ENCODE assay signal across 8 cellular contexts in the genomic region with DNA sequence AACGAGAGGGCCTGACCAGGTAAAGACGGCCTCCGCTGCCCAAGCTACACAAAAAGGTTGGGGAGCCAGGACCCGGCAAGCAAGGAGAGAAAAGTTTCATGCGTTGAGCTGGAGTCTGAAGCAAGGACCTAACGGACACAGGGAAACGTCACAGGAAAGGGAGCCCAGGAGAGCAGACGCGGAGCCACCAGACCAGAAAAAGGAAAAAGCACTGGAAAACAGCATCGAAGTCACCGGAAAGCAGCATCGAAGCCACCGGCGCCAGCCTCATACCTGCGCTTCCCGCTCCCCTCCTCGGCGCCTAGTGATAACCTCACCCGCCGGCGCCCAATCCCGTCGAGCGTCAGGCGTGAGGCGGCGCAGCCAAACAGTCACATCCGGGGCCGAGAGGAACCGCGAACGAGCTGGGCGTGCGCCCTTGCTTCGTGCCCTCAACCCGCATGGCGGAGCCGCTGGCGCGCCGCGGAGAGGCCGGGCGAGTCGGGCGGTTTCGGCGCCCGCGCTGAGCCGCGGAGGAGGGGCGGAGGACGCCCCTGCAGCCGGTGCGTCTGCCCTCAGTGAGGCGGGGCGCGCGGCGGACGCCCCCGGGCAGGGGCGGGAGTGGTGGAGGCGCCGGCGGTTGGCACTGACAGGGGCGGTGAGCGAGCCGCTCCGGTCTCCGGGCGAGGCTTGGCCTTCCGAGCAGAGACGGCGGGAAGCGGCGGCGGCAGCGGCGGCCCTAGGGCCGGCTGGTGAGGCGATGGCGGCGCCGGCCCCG. TPM values are rescaled to one million over a fixed set of nuclear protein-coding genes. Genes with fewer than 3 reads are reported as not detected.
A peak's percentile ranks its signal among the peaks of the same experiment; 100 is the strongest.
DNase-seq lines count a peak whose midpoint lies in the region; ATAC-seq and TF ChIP-seq lines count a peak whose summit lies in the region.

A gene with protein sequence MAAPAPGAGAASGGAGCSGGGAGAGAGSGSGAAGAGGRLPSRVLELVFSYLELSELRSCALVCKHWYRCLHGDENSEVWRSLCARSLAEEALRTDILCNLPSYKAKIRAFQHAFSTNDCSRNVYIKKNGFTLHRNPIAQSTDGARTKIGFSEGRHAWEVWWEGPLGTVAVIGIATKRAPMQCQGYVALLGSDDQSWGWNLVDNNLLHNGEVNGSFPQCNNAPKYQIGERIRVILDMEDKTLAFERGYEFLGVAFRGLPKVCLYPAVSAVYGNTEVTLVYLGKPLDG (plus strand): TSS at position 415 of the 757 bp plus-strand sequence. CDS start 325 bp downstream, at position 740.
A gene (minus strand): TSS at position 309 of the 757 bp plus-strand sequence. CDS start 7,079 bp downstream, outside the sequence.

- intact Hi-C loops in mammary epithelial cell (cut with micrococcal nuclease) = loop anchor here (2.0 to 10.0 kb wide), 2 partner anchors 66 to 376 kb away; a partner anchor contains a TSS

- H3K79me2 ChIP-seq in mammary epithelial cell (ENCODE audit: insufficient read depth, low read length) = peaks cover 66% of the 10 kb centered on the region

- H3K27ac ChIP-seq in mammary epithelial cell (ENCODE audit: insufficient read depth, low read depth, low read length) (peak within 1 kb of the TSS; percentile 80), iPS-20b (ENCODE audit: low read length) (peak within 1 kb of the TSS; percentile 57), skin epidermis (peak within 1 kb of the TSS; percentile 10 to 93 (median 86))

- dilution Hi-C loops in mammary epithelial cell (cut with HindIII; ENCODE audit: low sequenced_read_pairs) = no loop called here

- H3K27me3 ChIP-seq in mammary epithelial cell (ENCODE audit: insufficient read depth, low read length) (no peaks in the 10 kb centered on the region), iPS-20b (ENCODE audit: insufficient read depth, low read length) (no peaks in the 10 kb centered on the region)

- H3K4me3 ChIP-seq in WI38 (ENCODE audit: low read depth, low read length) (peak within 1 kb of the TSS; percentile 100), mammary epithelial cell (replicated peaks in 1 of 3; ENCODE audit: insufficient read depth in 1 of 3, low read depth in 2 of 3, low read length in 3 of 3) (peak within 1 kb of the TSS; percentile 78 to 94 (median 94)), iPS-20b (ENCODE audit: low read length) (peak within 1 kb of the TSS; percentile 98), skin epidermis (peak within 1 kb of the TSS; percentile 60 to 94 (median 72))

- peaks cover 24% of the 10 kb centered on the region for H3K4me1 ChIP-seq in mammary epithelial cell (ENCODE audit: insufficient read depth, low read length)
- no peaks in the 10 kb centered on the region for H3K4me1 ChIP-seq in iPS-20b (ENCODE audit: insufficient read depth, low read length)

- CTCF ChIA-PET in mammary epithelial cell (lab: Charles Lee; ENCODE audit: low non-redundant PET) = no interaction called here

- H3K9me3 ChIP-seq in mammary epithelial cell (replicated peaks; ENCODE audit: insufficient read depth, low read length) (no peaks in the 10 kb centered on the region), iPS-20b (ENCODE audit: insufficient read depth, low read depth, low read length) (no peaks in the 10 kb centered on the region)

- WGBS in mammary epithelial cell (ENCODE audit: low coverage, missing lambda C conversion rate) = 1% methylated on average over 10 of the region's 87 CpGs

- BruUV-seq in mammary epithelial cell (replicated peaks; lab: Mats Ljungman, UMichigan) = no TSS peak

- in situ Hi-C loops in GM18951 (cut with MboI; ENCODE audit: low sequenced_read_pairs, unreplicated experiment) = no loop called here
- in situ Hi-C loops in mammary epithelial cell (cut with MboI; ENCODE audit: low sequenced_read_pairs in 2 of 2) = no loop called here

- peak; percentile 92 for ATAC-seq in HG03175 (IDR thresholded peaks at IDR 0.05; ENCODE audit: unreplicated experiment)

- H3K9ac ChIP-seq in mammary epithelial cell (ENCODE audit: insufficient read depth, low read length) = peak within 1 kb of the TSS; percentile 93
- peak within 1 kb of the TSS; percentile 97 for H3K9ac ChIP-seq in iPS-20b (ENCODE audit: low read depth, low read length)

- TF ChIP-seq CTCF in WI38 (IDR thresholded peaks at IDR 0.05; ENCODE audit: low read depth, low read length) (no peak), mammary epithelial cell (conservative IDR thresholded peaks at IDR 0.05 in 1 of 2, IDR thresholded peaks at IDR 0.05 in 1 of 2; ENCODE audit: extremely low read depth in 1 of 2, insufficient read depth in 1 of 2, low read depth in 1 of 2, low read length in 2 of 2) (no peak)

- H4K20me1 ChIP-seq in mammary epithelial cell (ENCODE audit: insufficient read depth, low read length) = no peaks in the 10 kb centered on the region

- peak within 1 kb of the TSS; percentile 96 for H2AFZ ChIP-seq in mammary epithelial cell (ENCODE audit: low read depth, low read length)

- peak; percentile 89 for TF ChIP-seq POLR2A in GM18951 (IDR thresholded peaks at IDR 0.05; ENCODE audit: extremely low read depth, insufficient read depth, insufficient read length)

- peak within 1 kb of the TSS; percentile 90 for H3K4me2 ChIP-seq in mammary epithelial cell (ENCODE audit: insufficient read depth, low read depth, low read length)

- H3K36me3 ChIP-seq in mammary epithelial cell (ENCODE audit: insufficient read depth, low read length) (no peaks in the 10 kb centered on the region), iPS-20b (ENCODE audit: insufficient read depth, low read depth, low read length) (no peaks in the 10 kb centered on the region)

- DNase-seq in AG08396 (ENCODE audit: low spot score) (peak; percentile 98), NCI-H2227 treated with DMSO at 0.1 percent for 48 hours (lab: John Stamatoyannopoulos, UW) (peak; percentile 95), mammary epithelial cell (peak; percentile 97)

RNA-seq across cellular contexts. Expression of the first gene that starts in this region (rescaled TPM):
- total RNA-seq in mammary epithelial cell = 10 to 100 TPM in 1 of 2 donors, 1 to 10 TPM in 1; 9.2 to 13.5 TPM
- polyA plus RNA-seq in mammary epithelial cell = 7.7 TPM
- polyA minus RNA-seq in mammary epithelial cell = 3.5 TPM

RNA-seq across cellular contexts. Expression of the second gene that starts in this region (rescaled TPM):
- 10 to 100 TPM in 1 of 2 donors, 1 to 10 TPM in 1; 5.3 to 19.5 TPM for total RNA-seq in mammary epithelial cell
- 9.3 TPM for polyA plus RNA-seq in mammary epithelial cell
- polyA minus RNA-seq in mammary epithelial cell = 2.8 TPM

Comparison
In these comparisons a context has a peak if more than half of its experiments do, and no peak if none do; other contexts are left out.
1. Peak in every context shown above with its lines: DNase-seq, ATAC-seq, H3K4me3 ChIP-seq and H3K27ac ChIP-seq.